Comparison of ENCODE assay signal across 16 cellular contexts in the genomic region with DNA sequence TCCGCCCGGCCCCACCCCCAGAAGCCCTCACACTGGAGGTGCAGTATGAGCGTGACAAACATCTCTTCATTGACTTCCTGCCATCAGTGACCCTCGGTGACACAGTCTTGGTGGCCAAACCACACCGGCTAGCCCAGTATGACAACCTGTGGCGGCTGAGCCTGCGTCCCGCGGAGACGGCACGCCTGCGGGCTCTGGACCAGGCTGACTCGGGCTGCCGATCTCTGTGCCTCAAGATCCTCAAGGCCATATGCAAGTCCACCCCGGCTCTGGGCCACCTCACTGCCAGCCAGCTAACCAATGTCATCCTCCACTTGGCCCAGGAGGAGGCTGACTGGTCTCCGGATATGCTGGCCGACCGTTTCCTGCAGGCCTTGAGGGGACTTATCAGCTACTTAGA. TPM values are rescaled to one million over a fixed set of nuclear protein-coding genes. Genes with fewer than 3 reads are reported as not detected.
"Had no signal": no experiment of that assay in that cellular context is flagged by ENCODE, and none has a peak within 500 bp of the region (broad histone marks: within the 10 kb centered on the region; RNA-seq: fewer than 3 reads in every experiment).

No MANE protein-coding gene starts in this region.

- H3K27me3 ChIP-seq: testis, upper lobe of left lung had no signal

- H3K9me3 Mint-ChIP-seq: activated naive CD4-positive, alpha-beta T cell treated with anti-CD3 and anti-CD28 coated beads for 36 hours; activated T-helper 17 cell treated with anti-CD3 and anti-CD28 coated beads, Interleukin-2, amount 50 U/mL, for 72 hours; immature natural killer cell; naive thymus-derived CD4-positive, alpha-beta T cell; stimulated activated naive CD8-positive, alpha-beta T cell treated with anti-CD3 and anti-CD28 coated beads, Interleukin-15, Interleukin-2, amounts not matched to agents 100 ng/mL and 50 ng/mL, for 24 hours had no signal

- H3K9me3 ChIP-seq: mucosa of descending colon, testis, upper lobe of left lung had no signal

- H3K27ac Mint-ChIP-seq: immature natural killer cell; stimulated activated naive CD8-positive, alpha-beta T cell treated with anti-CD3 and anti-CD28 coated beads, Interleukin-15, Interleukin-2, amounts not matched to agents 100 ng/mL and 50 ng/mL, for 24 hours had no signal

- H3K27ac ChIP-seq: epithelial cell of prostate, skin epidermis, testis, upper lobe of left lung had no signal

- H3K27me3 Mint-ChIP-seq: activated T-helper 17 cell treated with anti-CD3 and anti-CD28 coated beads, Interleukin-2, amount 50 U/mL, for 72 hours; naive thymus-derived CD4-positive, alpha-beta T cell; stimulated activated naive CD8-positive, alpha-beta T cell treated with anti-CD3 and anti-CD28 coated beads, Interleukin-15, Interleukin-2, amounts not matched to agents 100 ng/mL and 50 ng/mL, for 24 hours had no signal

- FAIRE-seq: astrocyte, bronchial epithelial cell had no signal

- DNase-seq: activated CD4-positive, CD25-positive, alpha-beta regulatory T cell treated with anti-CD3 and anti-CD28 coated beads, Interleukin-2, amount 50 U/mL, for 72 hours; foreskin melanocyte; immature natural killer cell; upper lobe of left lung had no signal

- ATAC-seq: activated T-helper 17 cell treated with anti-CD3 and anti-CD28 coated beads, Interleukin-2, amount 50 U/mL, for 72 hours had no signal

- H3K4me3 Mint-ChIP-seq: activated naive CD4-positive, alpha-beta T cell treated with anti-CD3 and anti-CD28 coated beads for 36 hours; activated T-helper 17 cell treated with anti-CD3 and anti-CD28 coated beads, Interleukin-2, amount 50 U/mL, for 72 hours; immature natural killer cell; stimulated activated naive CD8-positive, alpha-beta T cell treated with anti-CD3 and anti-CD28 coated beads, Interleukin-15, Interleukin-2, amounts not matched to agents 100 ng/mL and 50 ng/mL, for 24 hours had no signal

- H3K4me3 ChIP-seq: mucosa of descending colon, skin epidermis, testis, upper lobe of left lung had no signal

RNA-seq across cellular contexts. Expression of gene CACNA1I, which starts 56.8 kb away (rescaled TPM):
- total RNA-seq: bronchial epithelial cell, dermis microvascular lymphatic vessel endothelial cell had no signal
- polyA plus RNA-seq: immature natural killer cell had no signal

RNA-seq across cellular contexts. Expression of gene MGAT3, which starts 57.0 kb away (rescaled TPM):
- total RNA-seq: dermis microvascular lymphatic vessel endothelial cell, fibroblast of lung had no signal
- polyA plus RNA-seq: immature natural killer cell; naive thymus-derived CD4-positive, alpha-beta T cell had no signal
